ENCODE assay signal across 8 cellular contexts in genomic region chr3:131502530-131503327, GRCh38. TPM values are rescaled to one million over a fixed set of nuclear protein-coding genes. Genes with fewer than 3 reads are reported as not detected.
DNase-seq lines count a peak whose midpoint lies in the region; ATAC-seq and TF ChIP-seq lines count a peak whose summit lies in the region.

TSS of gene MRPL3 (minus strand) at chr3:131502971. CDS start at chr3:131502821, 150 bp downstream.

- peaks cover 46% of the 10 kb centered on the region for H3K4me1 Mint-ChIP-seq in activated naive CD8-positive, alpha-beta T cell (ENCODE audit: low read depth)
- peaks cover 7% of the 10 kb centered on the region for H3K4me1 Mint-ChIP-seq in glutamatergic neuron (ENCODE audit: low read depth, unreplicated experiment)

- H3K9me3 Mint-ChIP-seq in activated naive CD8-positive, alpha-beta T cell (ENCODE audit: low read depth): no peaks in the 10 kb centered on the region
- no peaks in the 10 kb centered on the region for H3K9me3 Mint-ChIP-seq in glutamatergic neuron (ENCODE audit: unreplicated experiment)

- peaks cover 16% of the 10 kb centered on the region for H3K36me3 Mint-ChIP-seq in activated naive CD8-positive, alpha-beta T cell
- H3K36me3 Mint-ChIP-seq in glutamatergic neuron (ENCODE audit: unreplicated experiment): no peaks in the 10 kb centered on the region

- H3K27me3 Mint-ChIP-seq in activated naive CD8-positive, alpha-beta T cell: no peaks in the 10 kb centered on the region
- H3K27me3 Mint-ChIP-seq in glutamatergic neuron (ENCODE audit: unreplicated experiment): no peaks in the 10 kb centered on the region

- H3K27ac ChIP-seq in temporal lobe (ENCODE audit: low read depth, low read length): no peak within 1 kb of the TSS

- TF ChIP-seq CTCF in glutamatergic neuron (IDR thresholded peaks at IDR 0.05; ENCODE audit: partially characterized antibody, unreplicated experiment) (no peak), omental fat pad (IDR thresholded peaks at IDR 0.05) (no peak)

- H3K27ac Mint-ChIP-seq in activated naive CD8-positive, alpha-beta T cell: peak within 1 kb of the TSS; percentile 98
- H3K27ac Mint-ChIP-seq in glutamatergic neuron (ENCODE audit: unreplicated experiment): peak within 1 kb of the TSS; percentile 90

- peak within 1 kb of the TSS; percentile 99 for H3K4me3 Mint-ChIP-seq in activated naive CD8-positive, alpha-beta T cell
- peak within 1 kb of the TSS; percentile 95 for H3K4me3 Mint-ChIP-seq in glutamatergic neuron (ENCODE audit: unreplicated experiment)

- peak; percentile 95 for DNase-seq in NCI-H1092 treated with DMSO at 0.1 percent for 48 hours (lab: John Stamatoyannopoulos, UW)
- peak; percentile 87 for DNase-seq in SKM-1 treated with dmso at 0.1 percent for 144 hours (lab: John Stamatoyannopoulos, UW; ENCODE audit: unreplicated experiment)
- peak; percentile 89 for DNase-seq in glutamatergic neuron
- DNase-seq in omental fat pad (ENCODE audit: low spot score): peak; percentile 66

- ATAC-seq in HG02623 (IDR thresholded peaks at IDR 0.05; ENCODE audit: unreplicated experiment) (peak; percentile 94), omental fat pad (ENCODE audit: low FRiP score) (peak; percentile 88)

- TF ChIP-seq POLR2A in GM10847 (IDR thresholded peaks at IDR 0.05; ENCODE audit: extremely low read depth, insufficient read length): peak; percentile 61

RNA-seq across cellular contexts. Expression of gene MRPL3, which starts in this region (rescaled TPM):
- total RNA-seq in glutamatergic neuron (ENCODE audit: unreplicated experiment): 56.5 TPM
- 10 to 100 TPM; 82.9 to 92.5 (median 88.6) TPM for total RNA-seq in omental fat pad
- 82.1 TPM for total RNA-seq in temporal lobe
